12 cellular contexts compared by ENCODE assay signal in genomic region chr11:72624496-72625201, GRCh38. TPM values are rescaled to one million over a fixed set of nuclear protein-coding genes. Genes with fewer than 3 reads are reported as not detected.
DNase-seq lines count a peak whose midpoint lies in the region; ATAC-seq and TF ChIP-seq lines count a peak whose summit lies in the region.
"Had no signal": no experiment of that assay in that cellular context is flagged by ENCODE, and none has a peak within 500 bp of the region (broad histone marks: within the 10 kb centered on the region; RNA-seq: fewer than 3 reads in every experiment).

No MANE protein-coding gene starts in this region.

- H3K36me3 Mint-ChIP-seq in activated naive CD4-positive, alpha-beta T cell treated with anti-CD3 and anti-CD28 coated beads for 36 hours (ENCODE audit: low read depth) = no peaks in the 10 kb centered on the region

- no peak overlapping the region for H3K27ac Mint-ChIP-seq in activated naive CD4-positive, alpha-beta T cell treated with anti-CD3 and anti-CD28 coated beads for 36 hours

- H3K4me3 Mint-ChIP-seq in activated naive CD4-positive, alpha-beta T cell treated with anti-CD3 and anti-CD28 coated beads for 36 hours = no peak overlapping the region

- TF ChIP-seq CTCF in adrenal gland (IDR thresholded peaks at IDR 0.05) = no peak
- no peak for TF ChIP-seq CTCF in right atrium auricular region (IDR thresholded peaks at IDR 0.05)
- TF ChIP-seq CTCF in psoas muscle (IDR thresholded peaks at IDR 0.05) = no peak

- WGBS in adrenal gland, 4 donors = 38 to 60% (median 44%) methylated on average over 9 to 12 of the region's 12 CpGs
- 69 to 80% (median 73%) methylated on average over 12 of the region's 12 CpGs for WGBS in psoas muscle, 3 donors

- H3K4me1 ChIP-seq in adrenal gland (replicated peaks in 1 of 2) (peaks cover 14 to 32% of the 10 kb centered on the region in 2 donors), right atrium auricular region (peaks cover 0 to 57% of the 10 kb centered on the region in 2 donors), psoas muscle (peaks cover 17% of the 10 kb centered on the region)

- H3K9me3 Mint-ChIP-seq in activated naive CD4-positive, alpha-beta T cell treated with anti-CD3 and anti-CD28 coated beads for 36 hours = no peaks in the 10 kb centered on the region

- H3K27ac ChIP-seq in adrenal gland (peak overlapping the region in 3 of 5 donors; percentile 58 to 92 (median 73)), right atrium auricular region (peak overlapping the region; percentile 84 to 85), psoas muscle (peak overlapping the region; percentile 69)

- H3K36me3 ChIP-seq in adrenal gland (replicated peaks in 1 of 2) = no peaks in the 10 kb centered on the region
- H3K36me3 ChIP-seq in right atrium auricular region = no peaks in the 10 kb centered on the region
- H3K36me3 ChIP-seq in psoas muscle (ENCODE audit: insufficient read depth in 1 of 2, low read depth in 1 of 2) = no peaks in the 10 kb centered on the region

- TF ChIP-seq POLR2A in adrenal gland (IDR thresholded peaks at IDR 0.05) = no peak

- DNase-seq in AG20443 (ENCODE audit: low spot score) (peak; percentile 36), adrenal gland (peak; percentile 60 to 79 (median 64)), right atrium auricular region (ENCODE audit: low spot score) (peak; percentile 84), psoas muscle (peak; percentile 60 to 75), T-helper 9 cell (no peak)
- no peak for DNase-seq in activated naive CD4-positive, alpha-beta T cell treated with anti-CD3 and anti-CD28 coated beads for 36 hours
- DNase-seq: activated gamma-delta T cell treated with Interleukin-2 at 50 U/mL for 16 hours; effector CD4-positive, alpha-beta T cell; NCI-H226 had no signal

- H3K4me1 Mint-ChIP-seq in activated naive CD4-positive, alpha-beta T cell treated with anti-CD3 and anti-CD28 coated beads for 36 hours (ENCODE audit: low read depth) = peaks cover 11% of the 10 kb centered on the region

- no peaks in the 10 kb centered on the region for H3K9me3 ChIP-seq in adrenal gland (replicated peaks in 1 of 3)
- no peaks in the 10 kb centered on the region for H3K9me3 ChIP-seq in right atrium auricular region
- no peaks in the 10 kb centered on the region for H3K9me3 ChIP-seq in psoas muscle

- H3K27me3 ChIP-seq in adrenal gland (no peaks in the 10 kb centered on the region), right atrium auricular region (no peaks in the 10 kb centered on the region), psoas muscle (ENCODE audit: insufficient read depth in 3 of 3, low read length in 2 of 3) (no peaks in the 10 kb centered on the region)

- H3K4me3 ChIP-seq in adrenal gland (no peak overlapping the region), right atrium auricular region (no peak overlapping the region), psoas muscle (no peak overlapping the region)

- peak; percentile 31 to 44 (median 38) for ATAC-seq in psoas muscle
- no peak for ATAC-seq in GM18907 (IDR thresholded peaks at IDR 0.05; ENCODE audit: unreplicated experiment)
- no peak for ATAC-seq in GM19455 (IDR thresholded peaks at IDR 0.05; ENCODE audit: unreplicated experiment)
- ATAC-seq: HCT116 had no signal

- intact Hi-C loops in adrenal gland (cut with DNase I) = no loop called here
- intact Hi-C loops in psoas muscle (cut with DNase I) = no loop called here
- intact Hi-C loops in activated naive CD4-positive, alpha-beta T cell treated with anti-CD3 and anti-CD28 coated beads for 36 hours (cut with micrococcal nuclease) = no loop called here

- CTCF ChIA-PET in activated naive CD4-positive, alpha-beta T cell treated with anti-CD3 and anti-CD28 coated beads for 36 hours (lab: Charles Lee) = no interaction called here

- H3K27me3 Mint-ChIP-seq in activated naive CD4-positive, alpha-beta T cell treated with anti-CD3 and anti-CD28 coated beads for 36 hours (ENCODE audit: low read depth) = no peaks in the 10 kb centered on the region

RNA-seq across cellular contexts. Expression of gene PDE2A, which starts 49.6 kb away (rescaled TPM):
- total RNA-seq in adrenal gland (100 to 1,000 TPM in 2 of 8 donors, 10 to 100 TPM in 6; 52.3 to 226 (median 60.8) TPM), right atrium auricular region (10 to 100 TPM; 23.1 to 34.2 TPM), psoas muscle (10 to 100 TPM in 2 of 4 donors, 1 to 10 TPM in 2; 6.0 to 20.1 (median 10.1) TPM)
- polyA plus RNA-seq in adrenal gland (100 to 1,000 TPM in 1 of 3 donors, 10 to 100 TPM in 2; 70.4 to 106 (median 82.5) TPM), psoas muscle (10 to 100 TPM in 1 of 3 donors, 1 to 10 TPM in 2; 6.9 to 16.6 (median 7.6) TPM)
- 1 to 10 TPM in 1 of 2 experiments, under 1 TPM in 1; 0.69 to 1.1 TPM for total RNA-seq in activated naive CD4-positive, alpha-beta T cell treated with anti-CD3 and anti-CD28 coated beads for 36 hours

Comparison
In these comparisons a context has a peak if more than half of its experiments do, and no peak if none do; other contexts are left out.
1. DNase-seq: peak in AG20443 (single experiment), adrenal gland (7 of 7), right atrium auricular region (single experiment) and psoas muscle (2 of 2); none in T-helper 9 cell (single experiment) and activated naive CD4-positive, alpha-beta T cell treated with anti-CD3 and anti-CD28 coated beads for 36 hours (single experiment).
2. ATAC-seq: peak in psoas muscle (4 of 4); none in GM18907 (single experiment) and GM19455 (single experiment).
3. Peak in every context shown above with its lines, with median percentiles within 50 percentile points of each other: H3K27ac ChIP-seq.